In the genomic region with DNA sequence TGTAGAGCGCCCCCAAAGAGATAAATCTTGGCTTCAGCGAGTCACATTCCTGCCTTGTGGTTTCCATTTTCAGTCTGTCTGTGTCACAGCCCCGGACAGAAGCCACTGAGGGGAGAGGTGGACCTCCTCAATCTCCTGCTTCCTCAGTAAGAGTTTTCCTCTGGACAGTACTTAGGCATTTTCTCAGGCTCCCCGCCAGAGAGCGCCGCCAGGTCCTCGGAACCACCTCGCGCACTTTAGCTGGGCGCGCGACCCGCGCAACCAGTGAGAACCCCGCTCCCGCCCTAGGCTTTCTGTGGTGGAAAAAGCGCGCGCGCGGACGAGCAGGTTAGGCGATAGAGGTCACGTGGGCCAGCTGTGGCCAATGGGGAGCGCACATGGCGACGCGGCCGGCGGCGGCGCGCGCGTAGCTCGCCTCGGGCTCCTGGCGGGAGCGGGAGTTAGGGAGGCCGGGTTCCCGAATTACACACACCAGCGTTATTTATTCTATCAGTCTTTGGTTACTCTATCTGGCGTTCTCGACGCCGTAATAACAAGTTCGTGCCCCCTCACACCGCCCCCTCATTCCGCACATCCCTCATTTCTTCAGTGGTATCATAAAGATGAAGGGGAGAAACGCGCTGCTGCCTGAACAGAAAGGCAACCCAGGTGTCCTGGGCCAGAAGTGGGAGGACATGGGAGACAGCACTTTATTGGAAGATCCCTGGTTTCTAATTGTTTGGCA, we compare ENCODE assay signal across 8 cellular contexts. TPM values are rescaled to one million over a fixed set of nuclear protein-coding genes. Genes with fewer than 3 reads are reported as not detected.
A peak's percentile ranks its signal among the peaks of the same experiment; 100 is the strongest.
DNase-seq lines count a peak whose midpoint lies in the region; ATAC-seq and TF ChIP-seq lines count a peak whose summit lies in the region.

No MANE protein-coding gene starts in this region.

- POLR2A ChIA-PET in activated B cell treated with CpG ODN at 0.5 μM for 24 hours (lab: Charles Lee) = interaction anchor here (0.5 to 2.4 kb wide), 10 partner anchors 18 to 336 kb away, joined by 3 to 25 read pairs (median 6); partner anchors contain the start of genes KCTD20 and SRSF3

- H3K4me3 Mint-ChIP-seq in activated B cell treated with CpG ODN at 0.5 μM for 24 hours = peak overlapping the region; percentile 94

- H3K36me3 Mint-ChIP-seq in activated B cell treated with CpG ODN at 0.5 μM for 24 hours (ENCODE audit: low read depth) = peaks cover 3% of the 10 kb centered on the region

- H3K4me1 Mint-ChIP-seq in activated B cell treated with CpG ODN at 0.5 μM for 24 hours = peaks cover 16% of the 10 kb centered on the region

- H3K27me3 Mint-ChIP-seq in activated B cell treated with CpG ODN at 0.5 μM for 24 hours = no peaks in the 10 kb centered on the region

- no peaks in the 10 kb centered on the region for H3K9me3 Mint-ChIP-seq in activated B cell treated with CpG ODN at 0.5 μM for 24 hours

- DNase-seq in AG20443 (ENCODE audit: low spot score) = peak; percentile 99
- DNase-seq in NCI-H226 = peak; percentile 99
- DNase-seq in activated B cell treated with CpG ODN at 0.5 μM for 24 hours = peak; percentile 91
- peak; percentile 97 for DNase-seq in central memory CD4-positive, alpha-beta T cell
- DNase-seq in iris pigment epithelial cell (ENCODE audit: low read depth) = peak; percentile 99
- peak; percentile 97 for DNase-seq in stimulated activated CD4-positive, alpha-beta T cell treated with anti-CD3 and anti-CD28 coated beads, Interleukin-12 subunit alpha, Interleukin-12 subunit beta, amount 100 ng/mL, for 24 hours (ENCODE audit: low read depth in 2 of 2)

- CTCF ChIA-PET in activated B cell treated with CpG ODN at 0.5 μM for 24 hours (lab: Charles Lee) = interaction anchor here (0.6 to 1.7 kb wide), 18 partner anchors 17 to 462 kb away, joined by 3 to 12 read pairs (median 3); partner anchors contain the start of gene C6orf89

- peak; percentile 95 for ATAC-seq in GM19023 (IDR thresholded peaks at IDR 0.05; ENCODE audit: unreplicated experiment)
- ATAC-seq in HG03196 (IDR thresholded peaks at IDR 0.05; ENCODE audit: unreplicated experiment) = peak; percentile 94
- peak; percentile 95 for ATAC-seq in activated B cell treated with CpG ODN at 0.5 μM for 24 hours (ENCODE audit: low read depth)

- no peak for TF ChIP-seq CTCF in activated B cell treated with CpG ODN at 0.5 μM for 24 hours (IDR thresholded peaks at IDR 0.05)

- H3K27ac Mint-ChIP-seq in activated B cell treated with CpG ODN at 0.5 μM for 24 hours = peak overlapping the region; percentile 89

- intact Hi-C loops in activated B cell treated with CpG ODN at 0.5 μM for 24 hours (cut with micrococcal nuclease) = loop anchor here (1.0 to 10.0 kb wide), 6 partner anchors 19 to 682 kb away; partner anchors contain the start of genes KCTD20, PXT1, SRSF3 and STK38

RNA-seq across cellular contexts. Expression of gene PXT1, which starts 19.4 kb away (rescaled TPM):
- total RNA-seq in activated B cell treated with CpG ODN at 0.5 μM for 24 hours = 0.11 and 0.22 TPM in 2 replicates

RNA-seq across cellular contexts. Expression of gene KCTD20, which starts 19.5 kb away (rescaled TPM):
- 45.5 and 48.1 TPM in 2 replicates for total RNA-seq in activated B cell treated with CpG ODN at 0.5 μM for 24 hours

RNA-seq across cellular contexts. Expression of gene ETV7, which starts 35.8 kb away (rescaled TPM):
- 0.24 and 0.51 TPM in 2 replicates for total RNA-seq in activated B cell treated with CpG ODN at 0.5 μM for 24 hours

Comparison
In these comparisons a context has a peak if more than half of its experiments do, and no peak if none do; other contexts are left out.
1. Peak in every context shown above with its lines: DNase-seq and ATAC-seq.